8 cellular contexts compared by ENCODE assay signal in the genomic region with DNA sequence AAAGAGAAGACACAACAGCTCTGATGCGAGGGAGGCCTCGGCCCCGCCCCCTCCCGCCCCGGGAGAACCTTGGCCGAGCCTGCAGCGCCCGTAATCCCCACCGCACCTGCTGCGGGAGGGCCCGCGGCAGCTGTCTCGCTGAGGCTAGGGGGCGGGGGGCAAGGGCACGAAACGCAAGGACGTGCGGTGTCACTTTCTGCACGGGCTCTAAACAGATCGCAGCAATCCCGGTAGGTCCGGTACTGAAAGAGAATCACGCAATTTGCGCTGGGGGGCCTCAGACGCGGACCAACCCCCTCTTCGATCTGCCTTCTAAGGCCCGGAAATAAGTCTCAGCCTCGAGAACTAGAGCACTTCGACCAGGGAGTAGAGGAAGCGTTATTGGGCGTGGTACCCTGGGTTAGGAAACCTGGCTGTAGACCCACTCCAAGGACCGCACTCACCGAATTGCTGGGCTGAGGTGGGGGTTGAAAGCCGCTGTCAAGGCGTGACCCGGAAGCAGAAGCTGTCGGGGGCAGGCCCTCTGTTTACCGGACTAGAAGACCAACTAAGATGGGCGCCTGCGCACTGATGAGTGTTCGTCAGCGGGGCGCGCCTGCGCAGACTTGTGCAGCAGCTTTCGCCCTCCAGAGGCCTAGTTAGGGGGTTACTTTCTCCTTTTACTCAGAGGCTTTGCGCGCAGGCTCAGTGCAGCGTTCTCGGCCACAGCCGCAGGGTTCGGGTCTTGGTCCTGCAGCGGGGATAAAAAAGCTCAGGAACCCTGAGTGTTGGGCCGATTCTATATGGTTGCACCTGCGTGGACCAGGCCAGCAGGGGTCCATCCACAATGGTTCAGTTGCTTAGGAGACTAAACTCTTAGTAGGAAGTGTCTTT. TPM values are rescaled to one million over a fixed set of nuclear protein-coding genes. Genes with fewer than 3 reads are reported as not detected.
A peak's percentile ranks its signal among the peaks of the same experiment; 100 is the strongest.
DNase-seq lines count a peak whose midpoint lies in the region; ATAC-seq and TF ChIP-seq lines count a peak whose summit lies in the region.

A gene with protein sequence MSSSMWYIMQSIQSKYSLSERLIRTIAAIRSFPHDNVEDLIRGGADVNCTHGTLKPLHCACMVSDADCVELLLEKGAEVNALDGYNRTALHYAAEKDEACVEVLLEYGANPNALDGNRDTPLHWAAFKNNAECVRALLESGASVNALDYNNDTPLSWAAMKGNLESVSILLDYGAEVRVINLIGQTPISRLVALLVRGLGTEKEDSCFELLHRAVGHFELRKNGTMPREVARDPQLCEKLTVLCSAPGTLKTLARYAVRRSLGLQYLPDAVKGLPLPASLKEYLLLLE (minus strand): TSS at position 500 of the 873 bp plus-strand sequence. CDS start 4,019 bp downstream, outside the sequence.

- 0 to 1% (median 0%) methylated on average over 42 to 56 of the region's 56 CpGs for WGBS in spleen, 5 donors

- no peaks in the 10 kb centered on the region for H3K9me3 ChIP-seq in spleen

- H3K36me3 ChIP-seq in spleen: peaks cover 0 to 27% (median 12%) of the 10 kb centered on the region in 6 donors

- H3K27ac ChIP-seq in spleen: peak within 1 kb of the TSS; percentile 84 to 92 (median 90)

- H3K4me1 ChIP-seq in spleen: peaks cover 6 to 64% (median 26%) of the 10 kb centered on the region in 6 donors

- peak; percentile 99 for DNase-seq in AG20443 (ENCODE audit: low spot score)
- peak; percentile 77 for DNase-seq in NCI-H345 treated with DMSO at 0.1 percent for 48 hours (lab: John Stamatoyannopoulos, UW; ENCODE audit: unreplicated experiment)
- DNase-seq in activated CD4-positive, CD25-positive, alpha-beta regulatory T cell (lab: John Stamatoyannopoulos, UW): peak; percentile 97 to 99 (median 98)
- peak; percentile 98 for DNase-seq in central memory CD4-positive, alpha-beta T cell
- DNase-seq in inferior parietal cortex (ENCODE audit: extremely low spot score): peak; percentile 99
- peak; percentile 99 for DNase-seq in spleen

- peak within 1 kb of the TSS; percentile 62 to 96 (median 90) for H3K4me3 ChIP-seq in spleen

- TF ChIP-seq POLR2A in spleen (IDR thresholded peaks at IDR 0.05): peak in 2 of 3 donors; percentile 11 to 77

- TF ChIP-seq CTCF in spleen (IDR thresholded peaks at IDR 0.05 in 8 of 11, conservative IDR thresholded peaks at IDR 0.05 in 3 of 11): peak; percentile 25 to 76 (median 66)

- no peaks in the 10 kb centered on the region for H3K27me3 ChIP-seq in spleen (replicated peaks in 1 of 7)

- ATAC-seq in GM19025 (IDR thresholded peaks at IDR 0.05; ENCODE audit: low read depth, unreplicated experiment) (peak; percentile 90), HG03342 (IDR thresholded peaks at IDR 0.05; ENCODE audit: unreplicated experiment) (peak; percentile 88)

- intact Hi-C loops in spleen (cut with DNase I; ENCODE audit: low total_unique reads): loop anchor here (10.0 kb wide), 1 partner anchor 52 kb away; a partner anchor contains a TSS

RNA-seq across cellular contexts. Expression of the gene that starts here (rescaled TPM):
- 10 to 100 TPM; 34.7 to 48.8 (median 40.2) TPM for total RNA-seq in spleen
- polyA plus RNA-seq in spleen: 10 to 100 TPM; 15.7 to 19.4 (median 17.1) TPM

Comparison
In these comparisons a context has a peak if more than half of its experiments do, and no peak if none do; other contexts are left out.
1. Peak in every context shown above with its lines: DNase-seq, ATAC-seq, H3K4me3 ChIP-seq and H3K27ac ChIP-seq.